ENCODE assay signal across 22 cellular contexts in the genomic region with DNA sequence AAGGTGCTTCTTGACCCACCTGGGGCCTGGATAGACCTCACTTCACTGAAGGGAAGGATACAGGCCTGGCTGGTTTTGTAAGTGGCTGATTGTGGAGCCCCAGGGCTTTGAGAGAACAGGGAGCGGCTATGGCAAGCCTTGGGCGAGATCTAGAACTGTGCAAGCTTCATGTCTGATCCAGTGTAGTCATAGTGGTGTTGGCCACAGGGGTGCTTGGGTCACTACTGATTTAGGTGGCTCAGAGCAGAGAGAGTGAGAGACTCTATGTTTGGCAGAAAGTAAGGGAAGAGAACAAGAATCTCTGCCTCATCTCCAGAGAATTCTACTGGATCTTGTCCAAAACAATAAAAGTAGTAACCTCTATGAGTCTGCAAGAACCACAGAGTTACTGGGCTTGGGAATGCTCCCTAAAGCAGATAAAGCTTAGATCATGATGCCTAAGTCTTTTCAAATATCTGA.
DNase-seq lines count a peak whose midpoint lies in the region; ATAC-seq and TF ChIP-seq lines count a peak whose summit lies in the region.
"Had no signal": no experiment of that assay in that cellular context is flagged by ENCODE, and none has a peak within 500 bp of the region (broad histone marks: within the 10 kb centered on the region; RNA-seq: fewer than 3 reads in every experiment).

No MANE protein-coding gene starts in this region.

- H3K27me3 ChIP-seq in kidney epithelial cell (ENCODE audit: control insufficient read depth, insufficient read depth, low read length), result no peaks in the 10 kb centered on the region
- H3K27me3 ChIP-seq: hepatocyte, stomach, upper lobe of left lung had no signal

- CTCF ChIA-PET in AG04449 (lab: Yijun Ruan, JAX), result no interaction called here

- in situ Hi-C loops in astrocyte of the spinal cord (cut with HindIII; ENCODE audit: low sequenced_read_pairs), result no loop called here

- no peaks in the 10 kb centered on the region for H3K36me3 ChIP-seq in kidney epithelial cell (ENCODE audit: control insufficient read depth, insufficient read depth, low read length)
- H3K36me3 ChIP-seq: stomach, upper lobe of left lung had no signal

- ATAC-seq in GM18520 (IDR thresholded peaks at IDR 0.05; ENCODE audit: unreplicated experiment), result no peak
- ATAC-seq: HepG2, SK-N-SH treated with all-trans-retinoic acid at 6 μM for 48 hours had no signal

- no peak overlapping the region for H3K4me3 ChIP-seq in AG04449 (ENCODE audit: low read depth, low read length)
- H3K4me3 ChIP-seq in astrocyte of the spinal cord (ENCODE audit: low read depth, low read length), result no peak overlapping the region
- H3K4me3 ChIP-seq in kidney epithelial cell (ENCODE audit: low read depth, low read length), result no peak overlapping the region
- H3K4me3 ChIP-seq: hepatocyte, stomach, upper lobe of left lung had no signal

- DNase-seq in AG04449 (ENCODE audit: low read depth, low spot score) (peak; percentile 17), HT1080 (ENCODE audit: low read depth) (peak; percentile 70), astrocyte of the spinal cord (ENCODE audit: low read depth, low spot score) (peak; percentile 84), kidney epithelial cell (ENCODE audit: low read depth) (peak; percentile 10), foreskin melanocyte (no peak), HPDE6-E6E7 (ENCODE audit: extremely low spot score) (no peak), ureter (ENCODE audit: low spot score) (no peak)
- DNase-seq: 8988T; activated CD4-positive, CD25-positive, alpha-beta regulatory T cell treated with anti-CD3 and anti-CD28 coated beads, Interleukin-2, amount 50 U/mL, for 72 hours; activated naive CD8-positive, alpha-beta T cell treated with anti-CD3 and anti-CD28 coated beads for 36 hours; C1 segment of cervical spinal cord; caudate nucleus; naive B cell; NCI-H187 treated with DMSO at 0.1 percent for 48 hours; NCI-H345; stomach; T-helper 9 cell; upper lobe of left lung had no signal

- TF ChIP-seq CTCF in AG04449 (IDR thresholded peaks at IDR 0.05; ENCODE audit: insufficient read depth, low read length, missing control alignments) (no peak), astrocyte of the spinal cord (IDR thresholded peaks at IDR 0.05; ENCODE audit: low read depth, low read length) (no peak), kidney epithelial cell (IDR thresholded peaks at IDR 0.05; ENCODE audit: insufficient read depth, low read length, poor library complexity, severe bottlenecking) (no peak)

- POLR2A ChIA-PET in AG04449 (lab: Yijun Ruan, JAX), result no interaction called here

Comparison
In these comparisons a context has a peak if more than half of its experiments do, and no peak if none do; other contexts are left out.
1. DNase-seq: peak in AG04449 (single experiment), HT1080 (single experiment), astrocyte of the spinal cord (single experiment) and kidney epithelial cell (single experiment); none in foreskin melanocyte (single experiment), HPDE6-E6E7 (single experiment) and ureter (single experiment).